In the genomic region with DNA sequence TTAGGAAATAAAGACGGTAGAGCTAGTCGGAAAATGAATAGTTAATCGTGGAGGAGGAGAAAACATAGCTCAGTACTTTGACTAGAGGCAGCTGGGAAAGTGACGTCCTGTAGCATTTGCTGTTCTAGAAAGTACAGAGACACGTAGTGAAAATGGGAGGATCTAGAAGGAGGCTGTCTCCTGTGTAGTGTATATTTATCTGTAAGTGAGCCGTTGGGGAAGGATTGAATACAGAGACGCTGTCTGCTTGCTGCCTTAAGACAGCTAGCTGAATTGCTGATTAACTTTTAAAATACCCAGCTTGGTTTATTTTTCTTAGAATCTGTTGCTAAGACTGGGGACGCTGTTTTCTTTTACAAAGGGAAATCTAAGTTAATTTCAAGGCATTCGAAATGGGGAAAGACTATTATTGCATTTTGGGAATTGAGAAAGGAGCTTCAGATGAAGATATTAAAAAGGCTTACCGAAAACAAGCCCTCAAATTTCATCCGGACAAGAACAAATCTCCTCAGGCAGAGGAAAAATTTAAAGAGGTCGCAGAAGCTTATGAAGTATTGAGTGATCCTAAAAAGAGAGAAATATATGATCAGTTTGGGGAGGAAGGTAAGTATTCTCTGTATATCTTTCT, we compare ENCODE assay signal across 7 cellular contexts. TPM values are rescaled to one million over a fixed set of nuclear protein-coding genes. Genes with fewer than 3 reads are reported as not detected.
DNase-seq lines count a peak whose midpoint lies in the region; ATAC-seq, FAIRE-seq and TF ChIP-seq lines count a peak whose summit lies in the region.

TSS of gene DNAJB4 (plus strand) at position 221 of the 628 bp plus-strand sequence. CDS start at position 393, 172 bp downstream.

- H3K36me3 ChIP-seq in duodenal mucosa (ENCODE audit: control insufficient read depth in 1 of 2, insufficient read depth in 2 of 2, low read length in 2 of 2) = no peaks in the 10 kb centered on the region
- no peaks in the 10 kb centered on the region for H3K36me3 ChIP-seq in HepG2 (replicated peaks in 1 of 2; ENCODE audit: control insufficient read depth in 1 of 2, insufficient read depth in 2 of 2, low read length in 2 of 2)

- H3K79me2 ChIP-seq in HepG2 (ENCODE audit: insufficient read depth, low read length) = peaks cover 46% of the 10 kb centered on the region

- H3K4me1 ChIP-seq in duodenal mucosa (ENCODE audit: control insufficient read depth in 1 of 2, insufficient read depth in 2 of 2, low read length in 2 of 2) (peaks cover 0 to 18% of the 10 kb centered on the region in 2 donors), HepG2 (ENCODE audit: insufficient read depth, low read length) (peaks cover 60% of the 10 kb centered on the region)

- H3K27ac ChIP-seq in duodenal mucosa (ENCODE audit: low read depth, low read length) (peak within 1 kb of the TSS; percentile 83), HepG2 (ENCODE audit: extremely low read length, insufficient read depth, low read length) (peak within 1 kb of the TSS; percentile 97)

- TF ChIP-seq EP300 in HepG2 (IDR thresholded peaks at IDR 0.05; ENCODE audit: low read depth in 2 of 2, low read length in 2 of 2) (peak in 1 of 2 experiments; percentile 29; a peak in 1 of 4 replicates), HepG2 (CRISPR knock-in tag; IDR thresholded peaks at IDR 0.05; ENCODE audit: borderline replicate concordance) (no peak)

- H3K9ac ChIP-seq in duodenal mucosa (ENCODE audit: low read depth in 1 of 2, low read length in 2 of 2) (peak within 1 kb of the TSS; percentile 33 to 98), HepG2 (ENCODE audit: insufficient read depth, low read depth, low read length) (peak within 1 kb of the TSS; percentile 76)

- POLR2A ChIA-PET in HepG2 (lab: Yijun Ruan, JAX) = interaction anchor here (0.6 to 9.1 kb wide), 24 partner anchors 8 to 323 kb away, joined by 3 to 161 read pairs (median 5); partner anchors contain the start of genes FUBP1, GIPC2, NEXN and USP33

- TF ChIP-seq POLR2A in GM18505 (IDR thresholded peaks at IDR 0.05; ENCODE audit: borderline replicate concordance, extremely low read depth, insufficient read depth, insufficient read length) = no peak
- TF ChIP-seq POLR2A in HepG2 (IDR thresholded peaks at IDR 0.05; ENCODE audit: insufficient read depth in 1 of 2, low read depth in 2 of 2, low read length in 2 of 2) = peak in 1 of 2 experiments; percentile 63; a peak in 2 of 4 replicates

- ATAC-seq in GM18505 (IDR thresholded peaks at IDR 0.05; ENCODE audit: unreplicated experiment) (peak; percentile 99), HG02884 (IDR thresholded peaks at IDR 0.05; ENCODE audit: unreplicated experiment) (peak; percentile 96), HepG2 (peak; percentile 99)

- TSS peak; percentile 74 for BruUV-seq in HepG2 (replicated peaks; lab: Mats Ljungman, UMichigan)

- H2AFZ ChIP-seq in HepG2 (ENCODE audit: low read length) = peak within 1 kb of the TSS; percentile 91

- peak; percentile 82 for FAIRE-seq in HepG2 (lab: Jason Lieb, UNC)

- intact Hi-C loops in HepG2 (cut with micrococcal nuclease; ENCODE audit: unreplicated experiment) = loop anchor here (1.0 to 2.0 kb wide), 3 partner anchors 14 to 40 kb away; partner anchors contain the start of genes FUBP1 and GIPC2

- in situ Hi-C loops in HepG2 (cut with HindIII; ENCODE audit: extremely low pct_ligation_motif_present, low pct_unique_long_range_greater_than_20kb) = no loop called here

- peak; percentile 95 for DNase-seq in NCI-H2227 (lab: John Stamatoyannopoulos, UW; ENCODE audit: unreplicated experiment)
- DNase-seq in activated CD4-positive, alpha-beta T cell treated with anti-CD3 and anti-CD28 coated beads for 1 hour = peak; percentile 29
- peak; percentile 95 for DNase-seq in HepG2 (ENCODE audit: low spot score)
- peak; percentile 72 for DNase-seq in stimulated activated CD4-positive, alpha-beta T cell treated with anti-CD3 and anti-CD28 coated beads, Interleukin-4, amount 100 ng/mL, for 24 hours

- 1% methylated on average over 12 of the region's 12 CpGs for WGBS in HepG2 (ENCODE audit: low lambda C conversion rate)

- TF ChIP-seq RAD21 in HepG2 (CRISPR knock-in tag; IDR thresholded peaks at IDR 0.05) = no peak

- no peak for TF ChIP-seq CTCF in HepG2 (CRISPR knock-in tag; IDR thresholded peaks at IDR 0.05)

- H4K20me1 ChIP-seq in HepG2 (ENCODE audit: insufficient read depth, low read length) = no peaks in the 10 kb centered on the region; the same call in none of the 2 replicates

- no peaks in the 10 kb centered on the region for H3K9me3 ChIP-seq in duodenal mucosa (ENCODE audit: control insufficient read depth in 1 of 2, low read length in 2 of 2)
- H3K9me3 ChIP-seq in HepG2 (ENCODE audit: low read length) = no peaks in the 10 kb centered on the region

- no peaks in the 10 kb centered on the region for H3K27me3 ChIP-seq in duodenal mucosa (ENCODE audit: control insufficient read depth in 1 of 2, insufficient read depth in 2 of 2, low read length in 2 of 2)
- H3K27me3 ChIP-seq in HepG2 (ENCODE audit: control insufficient read depth in 1 of 2, insufficient read depth in 2 of 2, low read length in 2 of 2) = no peaks in the 10 kb centered on the region

- peak within 1 kb of the TSS; percentile 73 to 90 for H3K4me3 ChIP-seq in duodenal mucosa (ENCODE audit: low read depth in 1 of 2, low read length in 2 of 2)
- H3K4me3 ChIP-seq in HepG2 (replicated peaks in 1 of 3; ENCODE audit: insufficient read depth in 1 of 3, low read depth in 2 of 3, low read length in 3 of 3) = peak within 1 kb of the TSS; percentile 60 to 71 (median 62); a peak in 5 of 6 replicates

- CTCF ChIA-PET in HepG2 (lab: Yijun Ruan, JAX; ENCODE audit: low intra/inter-chr PET ratio, low total read pairs) = interaction anchor here (0.6 kb wide), 1 partner anchor 109 kb away, joined by 3 read pairs; no protein-coding TSS in a partner anchor

- H3K4me2 ChIP-seq in HepG2 (ENCODE audit: low read depth, low read length) = peak within 1 kb of the TSS; percentile 79

TF ChIP-seq in HepG2, 621 proteins besides CTCF, POLR2A, EP300 and RAD21 (continues in another document):
- TF ChIP-seq ZNF335 (CRISPR knock-in tag; IDR thresholded peaks at IDR 0.05) (0 out of 2 replicates have a peak, but pooled peaks have one; percentile 30), ESRRA (CRISPR knock-in tag; IDR thresholded peaks at IDR 0.05; ENCODE audit: low read depth) (no peak), ZBTB8A (CRISPR knock-in tag; IDR thresholded peaks at IDR 0.05; ENCODE audit: borderline replicate concordance, low read depth) (no peak), RXRA (CRISPR knock-in tag; IDR thresholded peaks at IDR 0.05) (no peak), ZBTB21 (CRISPR knock-in tag; IDR thresholded peaks at IDR 0.05) (peak; percentile 58; the same call in 1 of the 2 replicates)
- TF ChIP-seq, protein P1, sequence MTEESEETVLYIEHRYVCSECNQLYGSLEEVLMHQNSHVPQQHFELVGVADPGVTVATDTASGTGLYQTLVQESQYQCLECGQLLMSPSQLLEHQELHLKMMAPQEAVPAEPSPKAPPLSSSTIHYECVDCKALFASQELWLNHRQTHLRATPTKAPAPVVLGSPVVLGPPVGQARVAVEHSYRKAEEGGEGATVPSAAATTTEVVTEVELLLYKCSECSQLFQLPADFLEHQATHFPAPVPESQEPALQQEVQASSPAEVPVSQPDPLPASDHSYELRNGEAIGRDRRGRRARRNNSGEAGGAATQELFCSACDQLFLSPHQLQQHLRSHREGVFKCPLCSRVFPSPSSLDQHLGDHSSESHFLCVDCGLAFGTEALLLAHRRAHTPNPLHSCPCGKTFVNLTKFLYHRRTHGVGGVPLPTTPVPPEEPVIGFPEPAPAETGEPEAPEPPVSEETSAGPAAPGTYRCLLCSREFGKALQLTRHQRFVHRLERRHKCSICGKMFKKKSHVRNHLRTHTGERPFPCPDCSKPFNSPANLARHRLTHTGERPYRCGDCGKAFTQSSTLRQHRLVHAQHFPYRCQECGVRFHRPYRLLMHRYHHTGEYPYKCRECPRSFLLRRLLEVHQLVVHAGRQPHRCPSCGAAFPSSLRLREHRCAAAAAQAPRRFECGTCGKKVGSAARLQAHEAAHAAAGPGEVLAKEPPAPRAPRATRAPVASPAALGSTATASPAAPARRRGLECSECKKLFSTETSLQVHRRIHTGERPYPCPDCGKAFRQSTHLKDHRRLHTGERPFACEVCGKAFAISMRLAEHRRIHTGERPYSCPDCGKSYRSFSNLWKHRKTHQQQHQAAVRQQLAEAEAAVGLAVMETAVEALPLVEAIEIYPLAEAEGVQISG (CRISPR knock-in tag; IDR thresholded peaks at IDR 0.05) = no peak
- TF ChIP-seq, protein P2, sequence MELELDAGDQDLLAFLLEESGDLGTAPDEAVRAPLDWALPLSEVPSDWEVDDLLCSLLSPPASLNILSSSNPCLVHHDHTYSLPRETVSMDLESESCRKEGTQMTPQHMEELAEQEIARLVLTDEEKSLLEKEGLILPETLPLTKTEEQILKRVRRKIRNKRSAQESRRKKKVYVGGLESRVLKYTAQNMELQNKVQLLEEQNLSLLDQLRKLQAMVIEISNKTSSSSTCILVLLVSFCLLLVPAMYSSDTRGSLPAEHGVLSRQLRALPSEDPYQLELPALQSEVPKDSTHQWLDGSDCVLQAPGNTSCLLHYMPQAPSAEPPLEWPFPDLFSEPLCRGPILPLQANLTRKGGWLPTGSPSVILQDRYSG (CRISPR knock-in tag; IDR thresholded peaks at IDR 0.05) = no peak

RNA-seq across cellular contexts. Expression of gene DNAJB4, which starts in this region (rescaled TPM):
- 18.6 and 25.7 TPM in 2 replicates for total RNA-seq in HepG2 (2016; rRNA removed; fragmentation: Illumina TruSeq; extraction: Trizol)
- total RNA-seq in HepG2 (2016; cell fraction: cytosol; rRNA removed; fragmentation: Illumina TruSeq; extraction: Trizol; ENCODE audit: low read depth) = 2.7 and 3.0 TPM in 2 replicates
- 16.9 and 25.9 TPM in 2 replicates for total RNA-seq in HepG2 (2016; cell fraction: insoluble cytoplasmic fraction; rRNA removed; fragmentation: Illumina TruSeq; extraction: Trizol)
- total RNA-seq in HepG2 (2016; cell fraction: membrane; rRNA removed; fragmentation: Illumina TruSeq; extraction: Trizol) = 5.7 and 9.7 TPM in 2 replicates
- total RNA-seq in HepG2 (2016; cell fraction: nucleus; rRNA removed; fragmentation: Illumina TruSeq; extraction: Trizol) = 14.1 and 15.4 TPM in 2 replicates
- 3.0 and 4.4 TPM in 2 replicates for polyA plus RNA-seq in HepG2 (2011; rRNA removed)
- 2.3 and 2.8 TPM in 2 replicates for polyA plus RNA-seq in HepG2 (2011; cell fraction: cytosol; rRNA removed)
- polyA plus RNA-seq in HepG2 (2011; cell fraction: nucleus; rRNA removed) = 4.2 and 4.7 TPM in 2 replicates
- polyA plus RNA-seq in HepG2 (2012) = 9.3 and 9.6 TPM in 2 replicates
- 0.76 and 1.0 TPM in 2 replicates for polyA plus RNA-seq in HepG2 (2016; cell fraction: cytosol; fragmentation: Illumina TruSeq; extraction: Trizol; ENCODE audit: low read depth)
- polyA plus RNA-seq in HepG2 (2016; cell fraction: insoluble cytoplasmic fraction; fragmentation: Illumina TruSeq; extraction: Trizol; ENCODE audit: low read depth) = 17.4 and 17.8 TPM in 2 replicates
- polyA plus RNA-seq in HepG2 (2016; cell fraction: membrane; fragmentation: Illumina TruSeq; extraction: Trizol; ENCODE audit: low read depth) = 2.1 and 2.3 TPM in 2 replicates
- polyA plus RNA-seq in HepG2 (2016; cell fraction: nucleus; fragmentation: Illumina TruSeq; extraction: Trizol; ENCODE audit: insufficient read depth, low read depth) = 14.1 and 15.4 TPM in 2 replicates
- polyA minus RNA-seq in HepG2 (2011; rRNA and poly(A)+ RNA removed; ENCODE audit: low replicate concordance) = 3.2 and 9.2 TPM in 2 replicates
- polyA minus RNA-seq in HepG2 (2011; cell fraction: cytosol; rRNA and poly(A)+ RNA removed) = 5.0 and 5.2 TPM in 2 replicates
- polyA minus RNA-seq in HepG2 (2011; cell fraction: nucleus; rRNA and poly(A)+ RNA removed) = 15.8 and 16.3 TPM in 2 replicates

Comparison
In these comparisons a context has a peak if more than half of its experiments do, and no peak if none do; other contexts are left out.
1. Peak in every context shown above with its lines: DNase-seq, ATAC-seq, H3K4me3 ChIP-seq and H3K27ac ChIP-seq.
2. DNase-seq: peak in every context shown above with its lines; median percentile 95 in NCI-H2227; 95 in HepG2; 72 in stimulated activated CD4-positive, alpha-beta T cell treated with anti-CD3 and anti-CD28 coated beads, Interleukin-4, amount 100 ng/mL, for 24 hours; 29 in activated CD4-positive, alpha-beta T cell treated with anti-CD3 and anti-CD28 coated beads for 1 hour.